Comparison of ENCODE assay signal across 11 cellular contexts in the genomic region with DNA sequence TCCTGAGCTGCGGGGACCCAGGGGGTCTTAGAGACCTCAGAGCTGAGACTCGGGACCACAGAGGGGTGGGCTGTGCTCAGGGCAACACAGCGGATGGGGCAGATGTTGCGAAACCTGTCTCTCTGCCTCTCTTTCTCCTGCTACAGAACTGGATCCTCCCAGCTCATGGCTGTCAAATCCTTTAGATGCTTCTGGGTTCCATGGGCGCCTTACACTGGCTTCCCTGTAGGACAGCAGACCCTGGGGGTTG.
A peak's percentile ranks its signal among the peaks of the same experiment; 100 is the strongest.
DNase-seq lines count a peak whose midpoint lies in the region; ATAC-seq and TF ChIP-seq lines count a peak whose summit lies in the region.
"Had no signal": no experiment of that assay in that cellular context is flagged by ENCODE, and none has a peak within 500 bp of the region (broad histone marks: within the 10 kb centered on the region; RNA-seq: fewer than 3 reads in every experiment).

No MANE protein-coding gene starts in this region.

- WGBS in gastroesophageal sphincter (ENCODE audit: low coverage in 1 of 2), 2 donors: 40% methylated on average over 4 of the region's 5 CpGs; no CpG with 5 or more reads in 1 of the 2 donors

- H3K4me3 ChIP-seq in CD8-positive, alpha-beta T cell (ENCODE audit: low read depth, low read length): no peak overlapping the region
- H3K4me3 ChIP-seq in RWPE2 (ENCODE audit: severe bottlenecking) (no peak overlapping the region), gastroesophageal sphincter (no peak overlapping the region), rectal smooth muscle tissue (ENCODE audit: low read length) (no peak overlapping the region)

- peak overlapping the region; percentile 89 for H3K27ac Mint-ChIP-seq in CD8-positive, alpha-beta T cell
- H3K27ac Mint-ChIP-seq: activated T-helper 2 cell treated with anti-CD3 and anti-CD28 coated beads, Interferon-gamma antibody, Interleukin-2, Interleukin-4, amounts not matched to agents 10 μg/mL and 5 μg/mL and 100 μg/mL, durations not matched to agents 14 hours and 24 hours and 36 hours had no signal

- CTCF ChIA-PET in CD8-positive, alpha-beta T cell (lab: Charles Lee): interaction anchor here (0.7 to 13.5 kb wide), 48 partner anchors 9 to 584 kb away, joined by 3 to 175 read pairs (median 7); no protein-coding TSS in a partner anchor

- DNase-seq in CD8-positive, alpha-beta T cell: no peak
- DNase-seq in RWPE2 (ENCODE audit: low spot score) (no peak), SW480 (ENCODE audit: low spot score) (no peak), SIG-M5 (lab: John Stamatoyannopoulos, UW) (no peak)
- DNase-seq: NCI-H2227 treated with DMSO at 0.1 percent for 48 hours had no signal

- no peaks in the 10 kb centered on the region for H3K9me3 Mint-ChIP-seq in CD8-positive, alpha-beta T cell
- H3K9me3 Mint-ChIP-seq: activated T-helper 2 cell treated with anti-CD3 and anti-CD28 coated beads, Interferon-gamma antibody, Interleukin-2, Interleukin-4, amounts not matched to agents 10 μg/mL and 5 μg/mL and 100 μg/mL, durations not matched to agents 14 hours and 24 hours and 36 hours had no signal

- POLR2A ChIA-PET in CD8-positive, alpha-beta T cell (lab: Charles Lee): interaction anchor here (0.7 to 17.2 kb wide), 24 partner anchors 8 to 104 kb away, joined by 3 to 242 read pairs (median 14); no protein-coding TSS in a partner anchor

- H3K9ac ChIP-seq in rectal smooth muscle tissue (ENCODE audit: low read length): no peak overlapping the region

- H3K36me3 Mint-ChIP-seq in CD8-positive, alpha-beta T cell: peaks cover 30% of the 10 kb centered on the region

- no peak for TF ChIP-seq CTCF in CD8-positive, alpha-beta T cell (IDR thresholded peaks at IDR 0.05)
- TF ChIP-seq CTCF in RWPE2 (IDR thresholded peaks at IDR 0.05; ENCODE audit: poor library complexity, severe bottlenecking) (no peak), gastroesophageal sphincter (IDR thresholded peaks at IDR 0.05) (no peak)

- no peak overlapping the region for H3K4me3 Mint-ChIP-seq in CD8-positive, alpha-beta T cell

- ATAC-seq in CD8-positive, alpha-beta T cell: no peak
- ATAC-seq in RWPE2 (ENCODE audit: low read depth): no peak
- ATAC-seq in gastroesophageal sphincter: no peak
- ATAC-seq in HG02870 (IDR thresholded peaks at IDR 0.05; ENCODE audit: unreplicated experiment): no peak
- no peak for ATAC-seq in GM18909 (IDR thresholded peaks at IDR 0.05; ENCODE audit: poor library complexity, unreplicated experiment)

- TF ChIP-seq POLR2A in gastroesophageal sphincter (IDR thresholded peaks at IDR 0.05): no peak

- H3K4me1 ChIP-seq in CD8-positive, alpha-beta T cell (ENCODE audit: insufficient read depth, low read length): peaks cover 84% of the 10 kb centered on the region
- peaks cover 43% of the 10 kb centered on the region for H3K4me1 ChIP-seq in RWPE2 (ENCODE audit: insufficient read depth, poor library complexity, severe bottlenecking)
- peaks cover 20 to 100% (median 83%) of the 10 kb centered on the region in 3 donors for H3K4me1 ChIP-seq in gastroesophageal sphincter
- peaks cover 74% of the 10 kb centered on the region for H3K4me1 ChIP-seq in rectal smooth muscle tissue (ENCODE audit: control insufficient read depth, insufficient read depth, low read length)

- no peaks in the 10 kb centered on the region for H3K27me3 Mint-ChIP-seq in CD8-positive, alpha-beta T cell (ENCODE audit: low read depth)
- H3K27me3 Mint-ChIP-seq: T-helper 17 cell had no signal

- TF ChIP-seq EP300 in gastroesophageal sphincter (IDR thresholded peaks at IDR 0.05): no peak

- H3K27me3 ChIP-seq in CD8-positive, alpha-beta T cell (ENCODE audit: insufficient read depth, low read length): no peaks in the 10 kb centered on the region
- no peaks in the 10 kb centered on the region for H3K27me3 ChIP-seq in RWPE2 (ENCODE audit: insufficient read depth, poor library complexity, severe bottlenecking)
- H3K27me3 ChIP-seq in gastroesophageal sphincter: no peaks in the 10 kb centered on the region
- no peaks in the 10 kb centered on the region for H3K27me3 ChIP-seq in rectal smooth muscle tissue (ENCODE audit: control insufficient read depth, insufficient read depth, low read length)

- H3K9me3 ChIP-seq in CD8-positive, alpha-beta T cell (ENCODE audit: low read length): no peaks in the 10 kb centered on the region
- H3K9me3 ChIP-seq in RWPE2 (ENCODE audit: severe bottlenecking) (no peaks in the 10 kb centered on the region), gastroesophageal sphincter (no peaks in the 10 kb centered on the region)

- peaks cover 82% of the 10 kb centered on the region for H3K4me1 Mint-ChIP-seq in CD8-positive, alpha-beta T cell (ENCODE audit: low read depth)

- intact Hi-C loops in CD8-positive, alpha-beta T cell (cut with DNase I, micrococcal nuclease): no loop called here

- no peak overlapping the region for H3K27ac ChIP-seq in CD8-positive, alpha-beta T cell (ENCODE audit: low read depth, low read length)
- H3K27ac ChIP-seq in RWPE2 (ENCODE audit: poor library complexity, severe bottlenecking): peak overlapping the region; percentile 95
- H3K27ac ChIP-seq in gastroesophageal sphincter: peak overlapping the region; percentile 91 to 99 (median 96)
- peak overlapping the region; percentile 98 for H3K27ac ChIP-seq in rectal smooth muscle tissue (ENCODE audit: low read depth, low read length)

- H3K36me3 ChIP-seq in CD8-positive, alpha-beta T cell (ENCODE audit: insufficient read depth, low read length): no peaks in the 10 kb centered on the region
- H3K36me3 ChIP-seq in RWPE2 (ENCODE audit: low read depth): peaks cover 8% of the 10 kb centered on the region
- H3K36me3 ChIP-seq in gastroesophageal sphincter: no peaks in the 10 kb centered on the region
- H3K36me3 ChIP-seq in rectal smooth muscle tissue (ENCODE audit: control insufficient read depth, insufficient read depth, low read length): no peaks in the 10 kb centered on the region
